ENCODE assay signal across 12 cellular contexts in genomic region chr12:113403435-113404415, GRCh38. TPM values are rescaled to one million over a fixed set of nuclear protein-coding genes. Genes with fewer than 3 reads are reported as not detected.
A peak's percentile ranks its signal among the peaks of the same experiment; 100 is the strongest.
DNase-seq lines count a peak whose midpoint lies in the region; ATAC-seq, FAIRE-seq and TF ChIP-seq lines count a peak whose summit lies in the region.
"Had no signal": no experiment of that assay in that cellular context is flagged by ENCODE, and none has a peak within 500 bp of the region (broad histone marks: within the 10 kb centered on the region; RNA-seq: fewer than 3 reads in every experiment).

A gene with protein sequence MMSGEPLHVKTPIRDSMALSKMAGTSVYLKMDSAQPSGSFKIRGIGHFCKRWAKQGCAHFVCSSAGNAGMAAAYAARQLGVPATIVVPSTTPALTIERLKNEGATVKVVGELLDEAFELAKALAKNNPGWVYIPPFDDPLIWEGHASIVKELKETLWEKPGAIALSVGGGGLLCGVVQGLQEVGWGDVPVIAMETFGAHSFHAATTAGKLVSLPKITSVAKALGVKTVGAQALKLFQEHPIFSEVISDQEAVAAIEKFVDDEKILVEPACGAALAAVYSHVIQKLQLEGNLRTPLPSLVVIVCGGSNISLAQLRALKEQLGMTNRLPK (minus strand): TSS chr12:113403887. CDS start chr12:113399708, 4,179 bp downstream.

- no peak within 1 kb of the TSS for H3K27ac ChIP-seq in right atrium auricular region
- H3K27ac ChIP-seq: neutrophil had no signal

- FAIRE-seq in urothelium cell line (lab: Jason Lieb, UNC) = no peak
- FAIRE-seq: colon, TTC549 had no signal

- no peak for TF ChIP-seq CTCF in right atrium auricular region (IDR thresholded peaks at IDR 0.05)
- TF ChIP-seq CTCF in astrocyte of the cerebellum (IDR thresholded peaks at IDR 0.05; ENCODE audit: low read depth, low read length, missing control alignments) = no peak

- H3K4me1 ChIP-seq in right atrium auricular region = peaks cover 0 to 4% of the 10 kb centered on the region in 2 donors

- H3K27me3 ChIP-seq in right atrium auricular region = no peaks in the 10 kb centered on the region
- H3K27me3 ChIP-seq: neutrophil had no signal

- ATAC-seq in Right ventricle myocardium inferior = peak; percentile 67
- no peak for ATAC-seq in activated CD4-positive, CD25-positive, alpha-beta regulatory T cell treated with anti-CD3 and anti-CD28 coated beads, Interleukin-2, amount 50 U/mL, for 24 hours

- no peaks in the 10 kb centered on the region for H3K9me3 ChIP-seq in right atrium auricular region
- H3K9me3 ChIP-seq: neutrophil had no signal

- peak; percentile 79 for DNase-seq in Right ventricle myocardium inferior (ENCODE audit: missing footprints)
- no peak for DNase-seq in right atrium auricular region (ENCODE audit: low spot score)
- DNase-seq in astrocyte of the cerebellum (ENCODE audit: low read depth) = peak; percentile 35
- DNase-seq in iris pigment epithelial cell (ENCODE audit: low read depth) = peak; percentile 38
- DNase-seq in urothelium cell line (ENCODE audit: low spot score) = peak; percentile 72
- DNase-seq in activated CD8-positive, alpha-beta memory T cell treated with anti-CD3 and anti-CD28 coated beads, Interleukin-2, amount 50 U/mL, for 4 hours = no peak
- DNase-seq in NCI-H2081 treated with DMSO at 0.1 percent for 48 hours (lab: John Stamatoyannopoulos, UW) = no peak
- DNase-seq: trophoblast cell had no signal

- intact Hi-C loops in Right ventricle myocardium inferior (cut with DNase I) = no loop called here

- H3K36me3 ChIP-seq in right atrium auricular region = no peaks in the 10 kb centered on the region
- H3K36me3 ChIP-seq: neutrophil had no signal

- peak within 1 kb of the TSS in 1 of 2 donors; percentile 12 for H3K4me3 ChIP-seq in right atrium auricular region
- H3K4me3 ChIP-seq in astrocyte of the cerebellum (ENCODE audit: low read depth, low read length) = no peak within 1 kb of the TSS

- in situ Hi-C loops in astrocyte of the cerebellum (cut with HindIII; ENCODE audit: low sequenced_read_pairs) = no loop called here

RNA-seq across cellular contexts. Expression of the gene that starts here (rescaled TPM):
- total RNA-seq in Right ventricle myocardium inferior (not detected), right atrium auricular region (1 to 10 TPM in 1 of 2 donors, not detected in 1; 1.3 TPM)

Comparison
In these comparisons a context has a peak if more than half of its experiments do, and no peak if none do; other contexts are left out.
1. Peak in DNase-seq and ATAC-seq in Right ventricle myocardium inferior; RNA of the gene not detected or under 1 TPM.
2. DNase-seq: peak in astrocyte of the cerebellum (single experiment), iris pigment epithelial cell (single experiment) and urothelium cell line (single experiment); none in right atrium auricular region (single experiment), activated CD8-positive, alpha-beta memory T cell treated with anti-CD3 and anti-CD28 coated beads, Interleukin-2, amount 50 U/mL, for 4 hours (single experiment) and NCI-H2081 treated with DMSO at 0.1 percent for 48 hours (single experiment).